21 cellular contexts compared by ENCODE assay signal in the genomic region with DNA sequence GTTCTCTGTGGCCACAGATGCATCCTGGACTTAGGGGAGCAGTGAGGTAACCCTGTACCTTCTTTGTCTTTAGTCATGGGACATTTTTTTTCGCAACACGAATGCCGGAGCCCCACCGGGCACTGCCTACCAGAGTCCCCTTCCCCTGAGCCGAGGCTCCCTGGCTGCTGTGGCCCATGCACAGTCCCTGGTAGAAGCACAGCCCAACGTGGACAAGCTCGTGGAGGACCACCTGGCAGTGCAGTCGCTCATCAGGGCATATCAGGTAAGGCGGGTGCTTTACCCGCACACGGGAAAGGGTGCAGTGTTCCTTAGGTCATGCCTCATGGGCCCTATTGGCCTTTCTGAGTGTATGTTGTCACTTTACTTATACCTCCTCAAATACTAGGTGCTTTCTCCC. TPM values are rescaled to one million over a fixed set of nuclear protein-coding genes. Genes with fewer than 3 reads are reported as not detected.
DNase-seq lines count a peak whose midpoint lies in the region; FAIRE-seq and TF ChIP-seq lines count a peak whose summit lies in the region.
"Had no signal": no experiment of that assay in that cellular context is flagged by ENCODE, and none has a peak within 500 bp of the region (broad histone marks: within the 10 kb centered on the region; RNA-seq: fewer than 3 reads in every experiment).

No MANE protein-coding gene starts in this region.

- H3K9me3 ChIP-seq in CD4-positive, alpha-beta memory T cell (ENCODE audit: control insufficient read depth in 1 of 2, low read length in 2 of 2) = no peaks in the 10 kb centered on the region
- H3K9me3 ChIP-seq in neutrophil (no peaks in the 10 kb centered on the region), breast epithelium (no peaks in the 10 kb centered on the region), kidney (ENCODE audit: control insufficient read depth in 1 of 2, low read length in 2 of 2) (no peaks in the 10 kb centered on the region)
- H3K9me3 ChIP-seq: Caco-2, SJSA1 had no signal

- TF ChIP-seq POLR2A in breast epithelium (IDR thresholded peaks at IDR 0.05) = no peak

- DNase-seq in CD14-positive monocyte (ENCODE audit: low spot score) = no peak
- DNase-seq in CD4-positive, alpha-beta memory T cell = no peak
- no peak for DNase-seq in bronchial epithelial cell (ENCODE audit: low read depth)
- DNase-seq in breast epithelium (ENCODE audit: low spot score in 2 of 2) = no peak
- DNase-seq in kidney = no peak
- DNase-seq in stimulated activated CD4-positive, alpha-beta T cell treated with anti-CD3 and anti-CD28 coated beads, Interleukin-15, amount 100 ng/mL, for 24 hours = no peak
- DNase-seq: C1 segment of cervical spinal cord, Caco-2, HFFc6, KG1, MV-4-11, NCI-H187, NCI-H2107, NCI-H510A treated with DMSO at 0.1 percent for 48 hours, NCI-H774, OCI-M1, RPMI8226 had no signal

- FAIRE-seq in bronchial epithelial cell (lab: Jason Lieb, UNC) (peak; percentile 92), kidney (lab: Jason Lieb, UNC) (no peak)
- FAIRE-seq: G401.6, H54 had no signal

- H3K27me3 ChIP-seq in CD4-positive, alpha-beta memory T cell (ENCODE audit: insufficient read depth, low read length) = no peaks in the 10 kb centered on the region
- no peaks in the 10 kb centered on the region for H3K27me3 ChIP-seq in bronchial epithelial cell (ENCODE audit: control insufficient read depth, insufficient read depth, low read length)
- H3K27me3 ChIP-seq in neutrophil = no peaks in the 10 kb centered on the region
- no peaks in the 10 kb centered on the region for H3K27me3 ChIP-seq in breast epithelium
- H3K27me3 ChIP-seq: SJSA1 had no signal

- TF ChIP-seq CTCF in CD14-positive monocyte (IDR thresholded peaks at IDR 0.05) (no peak), bronchial epithelial cell (IDR thresholded peaks at IDR 0.05; ENCODE audit: insufficient read depth, low read length, severe bottlenecking) (no peak), neutrophil (IDR thresholded peaks at IDR 0.05) (no peak), breast epithelium (IDR thresholded peaks at IDR 0.05) (no peak), kidney (IDR thresholded peaks at IDR 0.05; ENCODE audit: borderline replicate concordance, extremely low read depth, insufficient read depth) (no peak)

- H3K4me1 Mint-ChIP-seq in CD14-positive monocyte = peaks cover 13% of the 10 kb centered on the region
- peaks cover 17 to 41% (median 26%) of the 10 kb centered on the region in 4 donors for H3K4me1 Mint-ChIP-seq in CD4-positive, alpha-beta memory T cell

- H3K27ac ChIP-seq in CD4-positive, alpha-beta memory T cell (ENCODE audit: low read depth, low read length) = no peak overlapping the region
- H3K27ac ChIP-seq in neutrophil = peak overlapping the region; percentile 35
- no peak overlapping the region for H3K27ac ChIP-seq in breast epithelium
- no peak overlapping the region for H3K27ac ChIP-seq in kidney (ENCODE audit: low read depth in 2 of 2, low read length in 2 of 2)
- H3K27ac ChIP-seq: SJSA1 had no signal

- H3K27ac Mint-ChIP-seq in CD14-positive monocyte = peak overlapping the region in 6 of 7 donors; percentile 15 to 87 (median 65)
- peak overlapping the region in 4 of 7 donors; percentile 10 to 84 (median 54) for H3K27ac Mint-ChIP-seq in CD4-positive, alpha-beta memory T cell
- H3K27ac Mint-ChIP-seq: HFFc6 had no signal

- intact Hi-C loops in CD14-positive monocyte (cut with micrococcal nuclease) = loop anchor here in 1 of 2 donors (5.0 kb wide), 1 partner anchor 43 kb away; no protein-coding TSS in a partner anchor
- intact Hi-C loops in CD4-positive, alpha-beta memory T cell (cut with micrococcal nuclease) = no loop called here
- intact Hi-C loops in breast epithelium (cut with DNase I; ENCODE audit: low total_unique reads) = no loop called here
- intact Hi-C loops in kidney (cut with DNase I) = no loop called here

- POLR2A ChIA-PET in CD4-positive, alpha-beta memory T cell (lab: Charles Lee; ENCODE audit: partially characterized antibody) = interaction anchor here (2.2 kb wide), 1 partner anchor 14 kb away, joined by 8 read pairs; no protein-coding TSS in a partner anchor

- CTCF ChIA-PET in CD4-positive, alpha-beta memory T cell (lab: Charles Lee; ENCODE audit: partially characterized antibody) = no interaction called here

- H3K27me3 Mint-ChIP-seq in CD14-positive monocyte (ENCODE audit: low read depth in 3 of 3) = no peaks in the 10 kb centered on the region
- no peaks in the 10 kb centered on the region for H3K27me3 Mint-ChIP-seq in CD4-positive, alpha-beta memory T cell

- H3K9me3 Mint-ChIP-seq in CD14-positive monocyte = no peaks in the 10 kb centered on the region
- no peaks in the 10 kb centered on the region for H3K9me3 Mint-ChIP-seq in CD4-positive, alpha-beta memory T cell
- H3K9me3 Mint-ChIP-seq: HFFc6 had no signal

- H3K9ac ChIP-seq in kidney (ENCODE audit: low read length in 2 of 2) = no peak overlapping the region

- peaks cover 25% of the 10 kb centered on the region for H3K36me3 ChIP-seq in CD4-positive, alpha-beta memory T cell (ENCODE audit: insufficient read depth, low read length)
- H3K36me3 ChIP-seq in bronchial epithelial cell (ENCODE audit: control insufficient read depth, insufficient read depth, low read length) (peaks cover 17% of the 10 kb centered on the region), neutrophil (peaks cover 44% of the 10 kb centered on the region), breast epithelium (no peaks in the 10 kb centered on the region), kidney (ENCODE audit: control insufficient read depth in 1 of 2, insufficient read depth in 2 of 2, low read length in 2 of 2) (peaks cover 10 to 12% of the 10 kb centered on the region in 2 donors)

- H3K4me1 ChIP-seq in CD4-positive, alpha-beta memory T cell (ENCODE audit: insufficient read depth, low read length) = peaks cover 26% of the 10 kb centered on the region
- H3K4me1 ChIP-seq in neutrophil (ENCODE audit: control insufficient read depth in 1 of 2, insufficient read depth in 1 of 2, low read depth in 1 of 2, low read length in 1 of 2) = peaks cover 12 to 13% of the 10 kb centered on the region in 2 experiments
- H3K4me1 ChIP-seq in breast epithelium = no peaks in the 10 kb centered on the region
- peaks cover 16% of the 10 kb centered on the region in 2 donors for H3K4me1 ChIP-seq in kidney (ENCODE audit: control insufficient read depth in 1 of 2, insufficient read depth in 1 of 2, low read depth in 1 of 2, low read length in 2 of 2)

- no peak overlapping the region for H3K4me3 ChIP-seq in CD4-positive, alpha-beta memory T cell (ENCODE audit: low read length in 2 of 2)
- H3K4me3 ChIP-seq in bronchial epithelial cell (ENCODE audit: low read depth, low read length) (no peak overlapping the region), neutrophil (ENCODE audit: low read depth in 1 of 2, low read length in 1 of 2) (no peak overlapping the region), breast epithelium (no peak overlapping the region), kidney (ENCODE audit: low read length in 2 of 2) (no peak overlapping the region)
- H3K4me3 ChIP-seq: SJSA1 had no signal

- H3K4me3 Mint-ChIP-seq in CD14-positive monocyte = no peak overlapping the region
- no peak overlapping the region for H3K4me3 Mint-ChIP-seq in CD4-positive, alpha-beta memory T cell
- H3K4me3 Mint-ChIP-seq: HFFc6 had no signal

- peaks cover 55 to 77% of the 10 kb centered on the region in 2 donors for H3K36me3 Mint-ChIP-seq in CD14-positive monocyte
- H3K36me3 Mint-ChIP-seq in CD4-positive, alpha-beta memory T cell = peaks cover 21 to 35% of the 10 kb centered on the region in 2 donors

RNA-seq across cellular contexts. Expression of gene OGDH, which starts 38.8 kb away (rescaled TPM):
- 10 to 100 TPM; 41.0 to 49.9 TPM for polyA plus RNA-seq in CD14-positive monocyte
- 100 to 1,000 TPM; 116 to 126 TPM for total RNA-seq in CD4-positive, alpha-beta memory T cell
- 10 to 100 TPM; 42.2 to 61.6 TPM for polyA plus RNA-seq in CD4-positive, alpha-beta memory T cell
- 45.0 and 78.7 TPM in 2 replicates for total RNA-seq in bronchial epithelial cell
- total RNA-seq in breast epithelium = 10 to 100 TPM; 45.7 to 67.5 (median 46.2) TPM
- total RNA-seq in kidney = 132 TPM
- 108 TPM for polyA plus RNA-seq in kidney (ENCODE audit: insufficient read depth, low read depth, low replicate concordance)
